ENCODE assay signal across 8 cellular contexts in the genomic region with DNA sequence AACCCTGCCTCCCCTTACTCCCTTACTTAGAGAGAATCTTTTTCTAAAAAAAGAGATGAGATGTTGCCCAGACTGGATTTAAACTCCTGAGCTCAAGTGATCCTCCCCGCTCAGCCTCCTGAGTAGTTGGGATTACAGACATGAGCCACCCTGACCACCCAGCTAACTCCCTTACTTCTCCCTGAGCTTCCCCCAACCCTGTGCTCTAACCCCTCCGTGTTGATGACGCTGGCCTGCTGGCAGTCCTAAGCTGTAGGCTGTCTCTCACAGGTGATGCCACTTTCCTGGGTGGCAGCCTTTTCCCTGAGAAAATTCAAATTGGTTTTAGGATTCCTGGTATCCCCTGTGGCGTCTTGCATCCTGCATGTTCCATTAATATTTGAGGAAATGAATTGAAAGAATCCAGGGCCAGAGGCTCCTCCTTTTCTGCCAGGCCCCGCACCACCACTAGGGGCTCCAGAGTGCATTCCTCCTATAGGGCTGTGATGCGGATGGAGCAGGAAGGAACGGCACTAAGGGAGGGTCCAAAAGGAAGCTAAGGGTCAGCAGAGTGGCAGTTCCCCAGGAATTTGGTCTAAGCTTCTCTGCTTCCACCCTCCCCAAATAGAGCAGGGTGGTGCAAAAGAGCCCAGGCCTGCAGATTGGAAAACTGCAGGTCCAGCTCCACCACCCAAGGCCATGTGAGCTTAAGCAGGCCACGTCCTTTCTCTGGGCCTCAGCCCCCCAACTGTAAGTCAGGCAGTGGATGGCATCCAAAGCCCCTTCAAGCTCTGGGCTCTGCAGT.
DNase-seq lines count a peak whose midpoint lies in the region; ATAC-seq and TF ChIP-seq lines count a peak whose summit lies in the region.

No MANE protein-coding gene starts in this region.

- H3K4me1 Mint-ChIP-seq in activated CD4-positive, alpha-beta memory T cell treated with anti-CD3 and anti-CD28 coated beads, Interleukin-2, amount 10 ng/mL, durations not matched to agents 7 days and 5 days = peaks cover 18% of the 10 kb centered on the region

- H3K9me3 ChIP-seq in AG04450 (ENCODE audit: control insufficient read depth, insufficient read depth, low read length) = no peaks in the 10 kb centered on the region

- no peaks in the 10 kb centered on the region for H3K9me3 Mint-ChIP-seq in activated CD4-positive, alpha-beta memory T cell treated with anti-CD3 and anti-CD28 coated beads, Interleukin-2, amount 10 ng/mL, durations not matched to agents 7 days and 5 days

- CTCF ChIA-PET in AG04450 (lab: Charles Lee) = interaction anchor here (0.5 to 2.6 kb wide), 41 partner anchors 9 to 262 kb away, joined by 3 to 30 read pairs (median 4); partner anchors contain the start of genes CIAO2A and DAPK2
- CTCF ChIA-PET in activated CD4-positive, alpha-beta memory T cell treated with anti-CD3 and anti-CD28 coated beads, Interleukin-2, amount 10 ng/mL, durations not matched to agents 7 days and 5 days (lab: Charles Lee) = interaction anchor here (0.6 to 3.3 kb wide), 26 partner anchors 10 to 611 kb away, joined by 3 to 34 read pairs (median 6); partner anchors contain the start of genes CIAO2A and DAPK2

- H3K27ac Mint-ChIP-seq in activated CD4-positive, alpha-beta memory T cell treated with anti-CD3 and anti-CD28 coated beads, Interleukin-2, amount 10 ng/mL, durations not matched to agents 7 days and 5 days = no peak overlapping the region

- ATAC-seq in GM18907 (IDR thresholded peaks at IDR 0.05; ENCODE audit: unreplicated experiment) (peak; percentile 49), HG02973 (IDR thresholded peaks at IDR 0.05; ENCODE audit: unreplicated experiment) (no peak)

- no peak overlapping the region for H3K4me3 ChIP-seq in AG04450 (ENCODE audit: low read depth, low read length)

- POLR2A ChIA-PET in AG04450 (lab: Yijun Ruan, JAX) = no interaction called here
- POLR2A ChIA-PET in activated CD4-positive, alpha-beta memory T cell treated with anti-CD3 and anti-CD28 coated beads, Interleukin-2, amount 10 ng/mL, durations not matched to agents 7 days and 5 days (lab: Charles Lee) = interaction anchor here (0.6 to 2.1 kb wide), 6 partner anchors 10 to 150 kb away, joined by 3 to 6 read pairs (median 4); partner anchors contain the start of gene SNX1

- H3K4me3 Mint-ChIP-seq in activated CD4-positive, alpha-beta memory T cell treated with anti-CD3 and anti-CD28 coated beads, Interleukin-2, amount 10 ng/mL, durations not matched to agents 7 days and 5 days = no peak overlapping the region

- TF ChIP-seq CTCF in AG04450 (IDR thresholded peaks at IDR 0.05; ENCODE audit: low read depth, low read length) = peak; percentile 94

- no peaks in the 10 kb centered on the region for H3K27me3 Mint-ChIP-seq in activated CD4-positive, alpha-beta memory T cell treated with anti-CD3 and anti-CD28 coated beads, Interleukin-2, amount 10 ng/mL, durations not matched to agents 7 days and 5 days

- no peaks in the 10 kb centered on the region for H3K36me3 Mint-ChIP-seq in activated CD4-positive, alpha-beta memory T cell treated with anti-CD3 and anti-CD28 coated beads, Interleukin-2, amount 10 ng/mL, durations not matched to agents 7 days and 5 days (ENCODE audit: low read depth)

- no peak for DNase-seq in AG04450 (ENCODE audit: low read depth, low spot score)
- DNase-seq in NCI-H69 (lab: John Stamatoyannopoulos, UW) = peak; percentile 79
- peak; percentile 76 for DNase-seq in activated CD4-positive, alpha-beta memory T cell treated with anti-CD3 and anti-CD28 coated beads, Interleukin-2, amount 10 ng/mL, durations not matched to agents 7 days and 5 days
- peak; percentile 53 for DNase-seq in effector CD4-positive, alpha-beta T cell
- peak; percentile 77 for DNase-seq in medulla oblongata (ENCODE audit: extremely low spot score)
- DNase-seq in stimulated activated CD8-positive, alpha-beta memory T cell treated with anti-CD3 and anti-CD28 coated beads, Interleukin-15, amount 100 ng/mL, for 48 hours (ENCODE audit: low read depth in 2 of 2) = peak; percentile 37 to 38

- no peak overlapping the region for H3K27ac ChIP-seq in AG04450 (ENCODE audit: low read depth, low read length)

- H3K27me3 ChIP-seq in AG04450 (ENCODE audit: control insufficient read depth, insufficient read depth, low read length) = peaks cover 2% of the 10 kb centered on the region
